8 cellular contexts compared by ENCODE assay signal in the genomic region with DNA sequence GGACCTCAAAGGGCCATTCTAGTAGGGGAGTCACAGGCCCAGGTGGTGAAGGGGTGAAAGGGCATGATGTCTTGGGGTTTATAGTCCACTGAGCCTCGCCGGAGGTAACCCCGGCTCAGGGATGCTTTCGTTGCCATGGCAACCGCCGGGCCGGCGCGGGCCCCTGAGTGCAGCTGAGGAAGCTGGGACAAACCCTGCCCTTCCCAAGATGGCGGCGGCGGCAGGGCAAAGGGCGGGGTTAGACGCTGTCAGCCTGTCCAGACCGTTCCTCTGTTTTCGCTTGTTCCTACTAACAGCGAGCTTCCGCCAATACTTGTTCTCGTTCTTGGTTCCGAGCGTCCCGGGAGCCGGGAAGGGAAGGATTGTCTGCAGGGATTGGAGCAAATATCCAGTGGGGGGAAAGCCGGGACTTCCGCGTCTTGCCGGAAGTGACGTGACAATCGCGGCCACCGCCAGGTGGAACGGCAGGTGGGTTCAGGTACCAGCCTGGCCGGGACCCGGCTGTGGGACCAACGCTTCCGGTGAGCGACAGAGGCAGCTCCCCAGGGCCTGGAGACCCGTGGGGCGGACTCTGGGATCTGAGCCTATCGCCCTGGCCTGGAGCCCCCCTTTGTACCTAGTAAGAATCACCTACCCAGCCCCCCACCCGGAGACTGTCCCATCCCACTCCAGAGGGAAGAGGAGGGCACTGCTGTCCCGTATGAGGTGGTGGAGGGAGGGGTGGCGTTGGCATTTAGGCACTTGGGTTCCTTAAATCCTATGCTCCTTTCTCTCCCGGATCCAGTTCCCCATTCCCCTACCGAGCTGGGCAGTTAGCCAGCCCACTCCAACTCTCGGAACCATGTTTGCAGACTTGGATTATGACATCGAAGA. TPM values are rescaled to one million over a fixed set of nuclear protein-coding genes. Genes with fewer than 3 reads are reported as not detected.
A peak's percentile ranks its signal among the peaks of the same experiment; 100 is the strongest.
DNase-seq lines count a peak whose midpoint lies in the region; ATAC-seq and TF ChIP-seq lines count a peak whose summit lies in the region.

A gene (plus strand): TSS at position 436 of the 873 bp plus-strand sequence. CDS start 406 bp downstream, at position 842.

- peak within 1 kb of the TSS; percentile 92 for H3K27ac Mint-ChIP-seq in activated T-cell treated with anti-CD3 and anti-CD28 coated beads, Interleukin-2, amount 50 U/mL, for 72 hours

- H3K27me3 ChIP-seq in mucosa of rectum (ENCODE audit: control insufficient read depth in 2 of 2, insufficient read depth in 2 of 2, low read length in 2 of 2): no peaks in the 10 kb centered on the region

- peaks cover 0 to 8% of the 10 kb centered on the region in 2 donors for H3K4me1 ChIP-seq in mucosa of rectum (ENCODE audit: control insufficient read depth in 2 of 2, insufficient read depth in 2 of 2, low read length in 2 of 2)

- H3K27ac ChIP-seq in mucosa of rectum (ENCODE audit: low read depth in 2 of 2, low read length in 2 of 2): peak within 1 kb of the TSS; percentile 89 to 91

- H3K4me3 ChIP-seq in mucosa of rectum (ENCODE audit: low read length in 2 of 2): peak within 1 kb of the TSS; percentile 89 to 92

- peak within 1 kb of the TSS; percentile 88 to 89 for H3K9ac ChIP-seq in mucosa of rectum (ENCODE audit: low read depth in 1 of 2, low read length in 2 of 2)

- H3K36me3 Mint-ChIP-seq in activated T-cell treated with anti-CD3 and anti-CD28 coated beads, Interleukin-2, amount 50 U/mL, for 72 hours (ENCODE audit: insufficient read depth in 2 of 2): peaks cover 0 to 5% of the 10 kb centered on the region in 2 donors

- H3K36me3 ChIP-seq in mucosa of rectum (ENCODE audit: control insufficient read depth in 2 of 2, insufficient read depth in 2 of 2, low read length in 2 of 2): peaks cover 11 to 12% of the 10 kb centered on the region in 2 donors

- H3K4me1 Mint-ChIP-seq in activated T-cell treated with anti-CD3 and anti-CD28 coated beads, Interleukin-2, amount 50 U/mL, for 72 hours (ENCODE audit: low read depth): peaks cover 23% of the 10 kb centered on the region

- peak; percentile 71 for DNase-seq in GM04503 (ENCODE audit: low read depth)
- DNase-seq in HuH-7.5 (ENCODE audit: low spot score): peak; percentile 91
- DNase-seq in activated T-cell treated with anti-CD3 and anti-CD28 coated beads, Interleukin-2, amount 50 U/mL, for 72 hours: peak; percentile 84 to 87
- peak; percentile 70 for DNase-seq in stimulated activated CD8-positive, alpha-beta memory T cell treated with anti-CD3 and anti-CD28 coated beads, Interleukin-4, amount 100 ng/mL, for 24 hours (ENCODE audit: low read depth)

- peak; percentile 89 for ATAC-seq in activated T-cell treated with anti-CD3 and anti-CD28 coated beads, Interleukin-2, amount 50 U/mL, for 72 hours (replicated peaks in 1 of 2)
- ATAC-seq in esophagus mucosa (peak; percentile 84), GM21717 (IDR thresholded peaks at IDR 0.05; ENCODE audit: unreplicated experiment) (no peak)

- H3K4me3 Mint-ChIP-seq in activated T-cell treated with anti-CD3 and anti-CD28 coated beads, Interleukin-2, amount 50 U/mL, for 72 hours: peak within 1 kb of the TSS; percentile 86 to 91

- H3K27me3 Mint-ChIP-seq in activated T-cell treated with anti-CD3 and anti-CD28 coated beads, Interleukin-2, amount 50 U/mL, for 72 hours (ENCODE audit: low read depth): no peaks in the 10 kb centered on the region

- no peaks in the 10 kb centered on the region for H3K9me3 Mint-ChIP-seq in activated T-cell treated with anti-CD3 and anti-CD28 coated beads, Interleukin-2, amount 50 U/mL, for 72 hours

- no peaks in the 10 kb centered on the region for H3K9me3 ChIP-seq in mucosa of rectum (ENCODE audit: control insufficient read depth in 2 of 2, low read length in 2 of 2)

TF ChIP-seq in PFSK-1, 5 proteins besides CTCF, POLR2A, EP300 and RAD21:
- TF ChIP-seq SIN3A (IDR thresholded peaks at IDR 0.05; ENCODE audit: borderline replicate concordance, insufficient read depth, low read length): no peak
- TF ChIP-seq POLR2AphosphoS5 (IDR thresholded peaks at IDR 0.05; ENCODE audit: low read depth, low read length): peak; percentile 24; the same call in 1 of the 2 replicates
- TF ChIP-seq, protein P1, sequence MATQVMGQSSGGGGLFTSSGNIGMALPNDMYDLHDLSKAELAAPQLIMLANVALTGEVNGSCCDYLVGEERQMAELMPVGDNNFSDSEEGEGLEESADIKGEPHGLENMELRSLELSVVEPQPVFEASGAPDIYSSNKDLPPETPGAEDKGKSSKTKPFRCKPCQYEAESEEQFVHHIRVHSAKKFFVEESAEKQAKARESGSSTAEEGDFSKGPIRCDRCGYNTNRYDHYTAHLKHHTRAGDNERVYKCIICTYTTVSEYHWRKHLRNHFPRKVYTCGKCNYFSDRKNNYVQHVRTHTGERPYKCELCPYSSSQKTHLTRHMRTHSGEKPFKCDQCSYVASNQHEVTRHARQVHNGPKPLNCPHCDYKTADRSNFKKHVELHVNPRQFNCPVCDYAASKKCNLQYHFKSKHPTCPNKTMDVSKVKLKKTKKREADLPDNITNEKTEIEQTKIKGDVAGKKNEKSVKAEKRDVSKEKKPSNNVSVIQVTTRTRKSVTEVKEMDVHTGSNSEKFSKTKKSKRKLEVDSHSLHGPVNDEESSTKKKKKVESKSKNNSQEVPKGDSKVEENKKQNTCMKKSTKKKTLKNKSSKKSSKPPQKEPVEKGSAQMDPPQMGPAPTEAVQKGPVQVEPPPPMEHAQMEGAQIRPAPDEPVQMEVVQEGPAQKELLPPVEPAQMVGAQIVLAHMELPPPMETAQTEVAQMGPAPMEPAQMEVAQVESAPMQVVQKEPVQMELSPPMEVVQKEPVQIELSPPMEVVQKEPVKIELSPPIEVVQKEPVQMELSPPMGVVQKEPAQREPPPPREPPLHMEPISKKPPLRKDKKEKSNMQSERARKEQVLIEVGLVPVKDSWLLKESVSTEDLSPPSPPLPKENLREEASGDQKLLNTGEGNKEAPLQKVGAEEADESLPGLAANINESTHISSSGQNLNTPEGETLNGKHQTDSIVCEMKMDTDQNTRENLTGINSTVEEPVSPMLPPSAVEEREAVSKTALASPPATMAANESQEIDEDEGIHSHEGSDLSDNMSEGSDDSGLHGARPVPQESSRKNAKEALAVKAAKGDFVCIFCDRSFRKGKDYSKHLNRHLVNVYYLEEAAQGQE (IDR thresholded peaks at IDR 0.05; ENCODE audit: insufficient read depth in 1 of 2, low read depth in 2 of 2, low read length in 2 of 2): no peak
- TF ChIP-seq FOXP2 (optimal IDR thresholded peaks at IDR 0.05; ENCODE audit: borderline replicate concordance, extremely low read depth, extremely low read length, insufficient read depth): peak; percentile 20
- no peak for TF ChIP-seq TAF1 (IDR thresholded peaks at IDR 0.05; ENCODE audit: borderline replicate concordance, insufficient read depth, low read length)

RNA-seq across cellular contexts. Expression of the gene that starts here (rescaled TPM):
- 13.6 TPM for polyA plus RNA-seq in PFSK-1 (2012; ENCODE audit: insufficient read length, low read depth)
- 10 to 100 TPM; 21.2 to 24.2 TPM for total RNA-seq in activated T-cell treated with anti-CD3 and anti-CD28 coated beads, Interleukin-2, amount 50 U/mL, for 72 hours
- total RNA-seq in esophagus mucosa: 22.6 TPM
